Comparison of ENCODE assay signal across 8 cellular contexts in the genomic region with DNA sequence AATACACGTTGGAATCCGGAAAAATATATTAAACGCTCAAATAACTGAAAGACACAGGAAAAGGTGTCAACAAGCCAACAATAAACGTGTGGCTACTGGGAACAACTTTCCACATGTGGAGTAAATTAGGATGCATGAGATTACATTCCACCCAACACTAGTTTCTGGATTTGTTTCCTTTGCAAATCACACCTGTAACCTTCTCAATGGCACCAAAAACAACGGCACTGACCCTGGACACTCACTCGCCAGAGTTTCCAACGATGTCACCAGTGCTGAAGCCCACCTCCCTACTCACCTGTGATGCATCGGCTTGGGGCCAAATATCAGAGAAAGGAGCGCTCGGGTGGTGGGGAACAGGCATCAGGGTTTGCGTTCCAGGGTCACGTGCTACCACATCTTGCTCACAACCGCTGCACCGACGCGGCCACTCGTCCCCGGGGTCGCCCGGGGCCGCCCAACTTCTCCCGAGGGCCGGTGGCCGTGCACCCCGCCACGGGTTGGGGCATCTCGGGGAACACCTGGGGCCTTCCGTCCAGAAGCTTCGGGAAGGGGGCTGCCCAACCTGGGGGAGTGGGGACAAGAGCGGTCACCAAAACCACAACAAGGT. TPM values are rescaled to one million over a fixed set of nuclear protein-coding genes. Genes with fewer than 3 reads are reported as not detected.
A peak's percentile ranks its signal among the peaks of the same experiment; 100 is the strongest.
DNase-seq lines count a peak whose midpoint lies in the region; ATAC-seq and TF ChIP-seq lines count a peak whose summit lies in the region.

No MANE protein-coding gene starts in this region.

- intact Hi-C loops in stomach (cut with DNase I; ENCODE audit: low total_unique reads), result no loop called here

- H3K4me1 ChIP-seq in ectodermal cell (ENCODE audit: control insufficient read depth, insufficient read depth, low read length) (peaks cover 7% of the 10 kb centered on the region), mononuclear cell (ENCODE audit: insufficient read depth, low read length) (peaks cover 25% of the 10 kb centered on the region), stomach (peaks cover 27 to 39% (median 35%) of the 10 kb centered on the region in 4 donors)

- H3K27me3 ChIP-seq in ectodermal cell (ENCODE audit: control insufficient read depth, insufficient read depth, low read length, poor library complexity, severe bottlenecking) (peaks cover 18% of the 10 kb centered on the region), mononuclear cell (ENCODE audit: insufficient read depth, low read length) (no peaks in the 10 kb centered on the region), stomach (no peaks in the 10 kb centered on the region)

- H3K9me3 ChIP-seq in ectodermal cell (ENCODE audit: control insufficient read depth, low read length) (no peaks in the 10 kb centered on the region), mononuclear cell (ENCODE audit: low read depth, low read length) (no peaks in the 10 kb centered on the region), stomach (no peaks in the 10 kb centered on the region)

- ATAC-seq in GM21529 (IDR thresholded peaks at IDR 0.05; ENCODE audit: unreplicated experiment), result peak; percentile 27
- ATAC-seq in GM18861 (IDR thresholded peaks at IDR 0.05; ENCODE audit: unreplicated experiment), result no peak

- TF ChIP-seq CTCF in WI38 (IDR thresholded peaks at IDR 0.05; ENCODE audit: low read depth, low read length) (no peak), stomach (IDR thresholded peaks at IDR 0.05) (no peak)

- H3K4me3 ChIP-seq in WI38 (ENCODE audit: low read depth, low read length), result peak overlapping the region; percentile 90
- H3K4me3 ChIP-seq in ectodermal cell (ENCODE audit: insufficient read depth, low read depth, low read length), result peak overlapping the region; percentile 88
- H3K4me3 ChIP-seq in mononuclear cell (ENCODE audit: low read length), result peak overlapping the region; percentile 67
- peak overlapping the region; percentile 83 to 92 (median 88) for H3K4me3 ChIP-seq in stomach

- WGBS in ectodermal cell, 2 experiments, result 2 to 3% methylated on average over 30 of the region's 30 CpGs
- 1 to 2% (median 1%) methylated on average over 12 to 30 of the region's 30 CpGs for WGBS in stomach, 5 donors

- DNase-seq in Daoy (ENCODE audit: low read depth), result peak; percentile 42
- no peak for DNase-seq in stomach

- no peak for TF ChIP-seq RAD21 in Ishikawa (IDR thresholded peaks at IDR 0.05; ENCODE audit: low read depth)

- TF ChIP-seq POLR2A in stomach (IDR thresholded peaks at IDR 0.05), result no peak

- peaks cover 18% of the 10 kb centered on the region for H3K36me3 ChIP-seq in ectodermal cell (ENCODE audit: control insufficient read depth, insufficient read depth, low read length)
- H3K36me3 ChIP-seq in stomach, result peaks cover 15 to 27% (median 25%) of the 10 kb centered on the region in 4 donors

- peak overlapping the region; percentile 48 for H3K27ac ChIP-seq in ectodermal cell (ENCODE audit: insufficient read depth, low read depth, low read length, poor library complexity, severe bottlenecking)
- H3K27ac ChIP-seq in stomach, result peak overlapping the region; percentile 73 to 88 (median 82)

- TF ChIP-seq EP300 in Ishikawa (IDR thresholded peaks at IDR 0.05; ENCODE audit: borderline replicate concordance), result no peak
- no peak for TF ChIP-seq EP300 in stomach (IDR thresholded peaks at IDR 0.05)

TF ChIP-seq in Ishikawa, 13 proteins besides CTCF, POLR2A, EP300 and RAD21:
- TF ChIP-seq, protein P1, sequence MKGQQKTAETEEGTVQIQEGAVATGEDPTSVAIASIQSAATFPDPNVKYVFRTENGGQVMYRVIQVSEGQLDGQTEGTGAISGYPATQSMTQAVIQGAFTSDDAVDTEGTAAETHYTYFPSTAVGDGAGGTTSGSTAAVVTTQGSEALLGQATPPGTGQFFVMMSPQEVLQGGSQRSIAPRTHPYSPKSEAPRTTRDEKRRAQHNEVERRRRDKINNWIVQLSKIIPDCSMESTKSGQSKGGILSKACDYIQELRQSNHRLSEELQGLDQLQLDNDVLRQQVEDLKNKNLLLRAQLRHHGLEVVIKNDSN (IDR thresholded peaks at IDR 0.05), result peak; percentile 87
- TF ChIP-seq NFIC (IDR thresholded peaks at IDR 0.05), result no peak
- no peak for TF ChIP-seq TCF12 (IDR thresholded peaks at IDR 0.05; ENCODE audit: low read depth)
- TF ChIP-seq FOXM1 (IDR thresholded peaks at IDR 0.05; ENCODE audit: borderline replicate concordance, low read depth), result no peak

RNA-seq across cellular contexts. Expression of gene PRDM4, which starts 0.6 kb away (rescaled TPM):
- 39.9 and 43.2 TPM in 2 replicates for total RNA-seq in Daoy (2014; rRNA removed; shearing (Covaris generic))
- 21.0 TPM for polyA plus RNA-seq in ectodermal cell (2013, experiment 1 of 4)
- polyA plus RNA-seq in ectodermal cell (2013, experiment 2 of 4), result 23.6 TPM
- 17.7 TPM for polyA plus RNA-seq in ectodermal cell (2013, experiment 3 of 4)
- 22.0 TPM for polyA plus RNA-seq in ectodermal cell (2013, experiment 4 of 4)
- total RNA-seq in mononuclear cell, result 54.3 TPM
- 100 to 1,000 TPM in 3 of 5 donors, 10 to 100 TPM in 2; 24.6 to 207 (median 104) TPM for total RNA-seq in stomach
- 10 to 100 TPM in 1 of 3 donors, 1 to 10 TPM in 2; 8.3 to 11.5 (median 9.3) TPM for polyA plus RNA-seq in stomach

RNA-seq across cellular contexts. Expression of gene ASCL4, which starts 14.2 kb away (rescaled TPM):
- not detected in 2 replicates for total RNA-seq in Daoy (2014; rRNA removed; shearing (Covaris generic))
- polyA plus RNA-seq in ectodermal cell (2013, experiment 1 of 4), result not detected
- polyA plus RNA-seq in ectodermal cell (2013, experiment 2 of 4), result not detected
- not detected for polyA plus RNA-seq in ectodermal cell (2013, experiment 3 of 4)
- polyA plus RNA-seq in ectodermal cell (2013, experiment 4 of 4), result not detected
- total RNA-seq in mononuclear cell, result not detected
- not detected for total RNA-seq in stomach
- polyA plus RNA-seq in stomach, result under 1 TPM in 1 of 3 donors, not detected in 2; 0.10 TPM
